27 cellular contexts compared by ENCODE assay signal in genomic region chr4:1099270-1099669, GRCh38. TPM values are rescaled to one million over a fixed set of nuclear protein-coding genes. Genes with fewer than 3 reads are reported as not detected.
"Had no signal": no experiment of that assay in that cellular context is flagged by ENCODE, and none has a peak within 500 bp of the region (broad histone marks: within the 10 kb centered on the region; RNA-seq: fewer than 3 reads in every experiment).

No MANE protein-coding gene starts in this region.

- H3K4me3 Mint-ChIP-seq: activated CD8-positive, alpha-beta T cell treated with anti-CD3 and anti-CD28 coated beads, Interleukin-2, amount 10 ng/mL, durations not matched to agents 7 days and 5 days; activated naive CD4-positive, alpha-beta T cell treated with anti-CD3 and anti-CD28 coated beads, Interleukin-2, amount 10 ng/mL, durations not matched to agents 7 days and 5 days; activated naive CD8-positive, alpha-beta T cell treated with anti-CD3 and anti-CD28 coated beads for 36 hours; activated T-cell treated with anti-CD3 and anti-CD28 coated beads, Interleukin-2, amount 50 U/mL, for 4 hours; activated T-helper 17 cell treated with anti-CD3 and anti-CD28 coated beads, Interleukin-2, amount 50 U/mL, for 72 hours; T-helper 1 cell treated with Interleukin-12 subunit alpha and Interleukin-12 subunit beta and Interleukin-4 antibody, amounts not matched to agents 30 μg/mL and 1 μg/mL, for 36 hours had no signal

- H3K27me3 Mint-ChIP-seq: activated naive CD8-positive, alpha-beta T cell treated with anti-CD3 and anti-CD28 coated beads for 36 hours; activated T-helper 17 cell treated with anti-CD3 and anti-CD28 coated beads, Interleukin-2, amount 50 U/mL, for 72 hours had no signal

- H3K27me3 ChIP-seq: breast epithelium, MG63, Peyer's patch, SJCRH30 had no signal

- DNase-seq: activated CD4-positive, alpha-beta T cell treated with anti-CD3 and anti-CD28 coated beads for 48 hours; activated CD4-positive, alpha-beta T cell treated with anti-CD3 and anti-CD28 coated beads, Interleukin-2, amount 50 U/mL, for 4 hours; activated CD4-positive, CD25-positive, alpha-beta regulatory T cell treated with anti-CD3 and anti-CD28 coated beads, Interleukin-2, amount 50 U/mL, for 72 hours; activated CD8-positive, alpha-beta T cell treated with anti-CD3 and anti-CD28 coated beads, Interleukin-2, amount 10 ng/mL, durations not matched to agents 7 days and 5 days; activated gamma-delta T cell; activated naive CD4-positive, alpha-beta T cell treated with anti-CD3 and anti-CD28 coated beads, Interleukin-2, amount 10 ng/mL, durations not matched to agents 7 days and 5 days; activated naive CD8-positive, alpha-beta T cell treated with anti-CD3 and anti-CD28 coated beads for 36 hours; activated T-cell treated with anti-CD3 and anti-CD28 coated beads, Interleukin-2, amount 50 U/mL, for 4 hours; caudate nucleus; KG1; MG63; MV-4-11; NCI-H1092 treated with DMSO at 0.1 percent for 48 hours; NCI-H1417 treated with DMSO at 0.1 percent for 48 hours; NCI-H1694; NCI-H2029; NCI-H2107; NCI-H2171 treated with DMSO at 0.1 percent for 48 hours; NCI-H226; NCI-H526; Peyer's patch; Right ventricle myocardium superior; SJCRH30 had no signal

- H3K4me3 ChIP-seq: breast epithelium, MG63, SJCRH30 had no signal

- H3K4me1 ChIP-seq: breast epithelium, Peyer's patch had no signal

- ATAC-seq: activated CD8-positive, alpha-beta T cell treated with anti-CD3 and anti-CD28 coated beads, Interleukin-2, amount 10 ng/mL, durations not matched to agents 7 days and 5 days; activated T-cell treated with anti-CD3 and anti-CD28 coated beads, Interleukin-2, amount 50 U/mL, for 4 hours; activated T-helper 17 cell treated with anti-CD3 and anti-CD28 coated beads, Interleukin-2, amount 50 U/mL, for 72 hours had no signal

- H3K36me3 Mint-ChIP-seq: activated naive CD4-positive, alpha-beta T cell treated with anti-CD3 and anti-CD28 coated beads, Interleukin-2, amount 10 ng/mL, durations not matched to agents 7 days and 5 days; activated naive CD8-positive, alpha-beta T cell treated with anti-CD3 and anti-CD28 coated beads for 36 hours had no signal

- H3K27ac ChIP-seq: breast epithelium, RWPE1, SJCRH30 had no signal

- H3K36me3 ChIP-seq: breast epithelium, MG63, Peyer's patch had no signal

- H3K27ac Mint-ChIP-seq: activated CD8-positive, alpha-beta T cell treated with anti-CD3 and anti-CD28 coated beads, Interleukin-2, amount 10 ng/mL, durations not matched to agents 7 days and 5 days; activated naive CD4-positive, alpha-beta T cell treated with anti-CD3 and anti-CD28 coated beads, Interleukin-2, amount 10 ng/mL, durations not matched to agents 7 days and 5 days; activated naive CD8-positive, alpha-beta T cell treated with anti-CD3 and anti-CD28 coated beads for 36 hours; activated T-helper 17 cell treated with anti-CD3 and anti-CD28 coated beads, Interleukin-2, amount 50 U/mL, for 72 hours; T-helper 1 cell treated with Interleukin-12 subunit alpha and Interleukin-12 subunit beta and Interleukin-4 antibody, amounts not matched to agents 30 μg/mL and 1 μg/mL, for 36 hours had no signal

- H3K9me3 ChIP-seq: breast epithelium, MG63, Peyer's patch, SJCRH30 had no signal

- H3K4me1 Mint-ChIP-seq: activated naive CD4-positive, alpha-beta T cell treated with anti-CD3 and anti-CD28 coated beads, Interleukin-2, amount 10 ng/mL, durations not matched to agents 7 days and 5 days; activated naive CD8-positive, alpha-beta T cell treated with anti-CD3 and anti-CD28 coated beads for 36 hours; activated T-helper 17 cell treated with anti-CD3 and anti-CD28 coated beads, Interleukin-2, amount 50 U/mL, for 72 hours had no signal

- H3K9me3 Mint-ChIP-seq: activated naive CD4-positive, alpha-beta T cell treated with anti-CD3 and anti-CD28 coated beads, Interleukin-2, amount 10 ng/mL, durations not matched to agents 7 days and 5 days; activated naive CD8-positive, alpha-beta T cell treated with anti-CD3 and anti-CD28 coated beads for 36 hours; activated T-cell treated with anti-CD3 and anti-CD28 coated beads, Interleukin-2, amount 50 U/mL, for 4 hours; activated T-helper 17 cell treated with anti-CD3 and anti-CD28 coated beads, Interleukin-2, amount 50 U/mL, for 72 hours; T-helper 1 cell treated with Interleukin-12 subunit alpha and Interleukin-12 subunit beta and Interleukin-4 antibody, amounts not matched to agents 30 μg/mL and 1 μg/mL, for 36 hours had no signal

RNA-seq across cellular contexts. Expression of gene RNF212, which starts 14.1 kb away (rescaled TPM):
- total RNA-seq: SJCRH30 had no signal
